In genomic region chr4:140153419-140153743, GRCh38 we compare ENCODE assay signal across 8 cellular contexts. TPM values are rescaled to one million over a fixed set of nuclear protein-coding genes. Genes with fewer than 3 reads are reported as not detected.
DNase-seq lines count a peak whose midpoint lies in the region; ATAC-seq and TF ChIP-seq lines count a peak whose summit lies in the region.

No MANE protein-coding gene starts in this region.

- no peaks in the 10 kb centered on the region for H3K36me3 ChIP-seq in liver (ENCODE audit: control insufficient read depth in 4 of 4, insufficient read depth in 3 of 4, low read depth in 1 of 4, low read length in 3 of 4)
- no peaks in the 10 kb centered on the region for H3K36me3 ChIP-seq in thymus (ENCODE audit: control insufficient read depth, insufficient read depth)

- H3K36me3 Mint-ChIP-seq in activated T-cell treated with anti-CD3 and anti-CD28 coated beads, Interleukin-2, amount 50 U/mL, for 24 hours (ENCODE audit: low read depth): peaks cover 2% of the 10 kb centered on the region

- no peak for TF ChIP-seq CTCF in liver (IDR thresholded peaks at IDR 0.05; ENCODE audit: low read depth, low read length, missing input control)

- H3K27me3 ChIP-seq in liver (ENCODE audit: control insufficient read depth in 4 of 4, insufficient read depth in 4 of 4, low read length in 3 of 4) (no peaks in the 10 kb centered on the region), thymus (ENCODE audit: control insufficient read depth, insufficient read depth) (no peaks in the 10 kb centered on the region)

- TF ChIP-seq RAD21 in liver (IDR thresholded peaks at IDR 0.05): no peak

- H3K9me3 ChIP-seq in liver (ENCODE audit: control insufficient read depth in 4 of 4, low read length in 3 of 4) (no peaks in the 10 kb centered on the region), thymus (ENCODE audit: control insufficient read depth) (no peaks in the 10 kb centered on the region)

- under 1% methylated on average over 15 of the region's 15 CpGs for WGBS in liver
- under 1% methylated on average over 15 of the region's 15 CpGs for WGBS in thymus

- H3K27ac Mint-ChIP-seq in activated T-cell treated with anti-CD3 and anti-CD28 coated beads, Interleukin-2, amount 50 U/mL, for 24 hours: peak overlapping the region; percentile 82

- H3K27ac ChIP-seq in angular gyrus (ENCODE audit: low read depth, low read length) (peak overlapping the region; percentile 77), liver (ENCODE audit: low read depth in 1 of 2, low read length in 2 of 2) (peak overlapping the region; percentile 97 to 99), thymus (ENCODE audit: low read depth) (peak overlapping the region; percentile 99)

- ATAC-seq in HG03521 (IDR thresholded peaks at IDR 0.05; ENCODE audit: unreplicated experiment): no peak

- H3K4me3 ChIP-seq in liver (ENCODE audit: low read depth in 1 of 3, low read length in 3 of 3) (peak overlapping the region; percentile 84 to 92 (median 87)), thymus (ENCODE audit: low read length) (peak overlapping the region; percentile 91)

- H3K4me1 Mint-ChIP-seq in activated T-cell treated with anti-CD3 and anti-CD28 coated beads, Interleukin-2, amount 50 U/mL, for 24 hours (ENCODE audit: low read depth): peaks cover 61% of the 10 kb centered on the region

- H3K9me3 Mint-ChIP-seq in activated T-cell treated with anti-CD3 and anti-CD28 coated beads, Interleukin-2, amount 50 U/mL, for 24 hours: no peaks in the 10 kb centered on the region

- DNase-seq in activated T-cell treated with anti-CD3 and anti-CD28 coated beads, Interleukin-2, amount 50 U/mL, for 24 hours: no peak
- DNase-seq in activated T-cell treated with anti-CD3 and anti-CD28 coated beads for 4 hours: no peak
- no peak for DNase-seq in DMS53 (lab: John Stamatoyannopoulos, UW)
- no peak for DNase-seq in GM19240 (ENCODE audit: insufficient read length, low spot score)

- peak overlapping the region; percentile 55 to 75 for H3K9ac ChIP-seq in liver (ENCODE audit: low read depth in 1 of 2, low read length in 2 of 2)

- H3K27me3 Mint-ChIP-seq in activated T-cell treated with anti-CD3 and anti-CD28 coated beads, Interleukin-2, amount 50 U/mL, for 24 hours: peaks cover 33% of the 10 kb centered on the region

- H3K4me3 Mint-ChIP-seq in activated T-cell treated with anti-CD3 and anti-CD28 coated beads, Interleukin-2, amount 50 U/mL, for 24 hours: peak overlapping the region; percentile 86

- H3K4me1 ChIP-seq in liver (ENCODE audit: control insufficient read depth in 4 of 4, insufficient read depth in 4 of 4, low read length in 3 of 4) (peaks cover 3 to 30% (median 18%) of the 10 kb centered on the region in 4 donors), thymus (ENCODE audit: control insufficient read depth, insufficient read depth, low read length) (peaks cover 16% of the 10 kb centered on the region)

TF ChIP-seq in liver, 16 proteins besides CTCF, POLR2A, EP300 and RAD21:
- TF ChIP-seq YY1 (IDR thresholded peaks at IDR 0.05) (no peak), FOXA2 (IDR thresholded peaks at IDR 0.05) (no peak), RXRA (IDR thresholded peaks at IDR 0.05) (no peak), SP1 (IDR thresholded peaks at IDR 0.05) (no peak)

RNA-seq across cellular contexts. Expression of gene MAML3, which starts 0.6 kb away (rescaled TPM):
- 1 to 10 TPM; 3.2 to 4.3 TPM for total RNA-seq in liver
- polyA plus RNA-seq in liver: 1 to 10 TPM; 1.3 to 2.2 TPM
- 5.2 TPM for polyA plus RNA-seq in thymus
